8 cellular contexts compared by ENCODE assay signal in genomic region chr12:51391047-51391837, GRCh38. TPM values are rescaled to one million over a fixed set of nuclear protein-coding genes. Genes with fewer than 3 reads are reported as not detected.
DNase-seq lines count a peak whose midpoint lies in the region; ATAC-seq, FAIRE-seq and TF ChIP-seq lines count a peak whose summit lies in the region.

Gene GALNT6 (minus strand): TSS chr12:51391406. CDS start chr12:51379781, 11,625 bp downstream.

- no peaks in the 10 kb centered on the region for H3K9me3 ChIP-seq in muscle layer of duodenum (ENCODE audit: control insufficient read depth in 1 of 2, low read length in 2 of 2)

- peak within 1 kb of the TSS; percentile 90 for H3K27ac Mint-ChIP-seq in stimulated activated memory B cell treated with anti-CD40 and anti-IgM and Interleukin-4, amounts not matched to agents 10 μg/mL and 1 μg/mL and 100 μg/mL, for 72 hours

- H3K9me3 Mint-ChIP-seq in stimulated activated memory B cell treated with anti-CD40 and anti-IgM and Interleukin-4, amounts not matched to agents 10 μg/mL and 1 μg/mL and 100 μg/mL, for 72 hours, result no peaks in the 10 kb centered on the region

- H3K4me1 Mint-ChIP-seq in stimulated activated memory B cell treated with anti-CD40 and anti-IgM and Interleukin-4, amounts not matched to agents 10 μg/mL and 1 μg/mL and 100 μg/mL, for 72 hours, result peaks cover 74% of the 10 kb centered on the region

- ATAC-seq in HG02759 (IDR thresholded peaks at IDR 0.05; ENCODE audit: unreplicated experiment), result peak; percentile 57
- peak; percentile 81 for ATAC-seq in stimulated activated memory B cell treated with anti-CD40 and anti-IgM and Interleukin-4, amounts not matched to agents 10 μg/mL and 1 μg/mL and 100 μg/mL, for 72 hours

- peaks cover 0 to 13% of the 10 kb centered on the region in 2 donors for H3K4me1 ChIP-seq in muscle layer of duodenum (ENCODE audit: control insufficient read depth in 1 of 2, insufficient read depth in 2 of 2, low read length in 2 of 2)

- H3K27me3 Mint-ChIP-seq in stimulated activated memory B cell treated with anti-CD40 and anti-IgM and Interleukin-4, amounts not matched to agents 10 μg/mL and 1 μg/mL and 100 μg/mL, for 72 hours, result no peaks in the 10 kb centered on the region

- H3K4me3 Mint-ChIP-seq in stimulated activated memory B cell treated with anti-CD40 and anti-IgM and Interleukin-4, amounts not matched to agents 10 μg/mL and 1 μg/mL and 100 μg/mL, for 72 hours, result peak within 1 kb of the TSS; percentile 94

- TF ChIP-seq CTCF in GM12875 (IDR thresholded peaks at IDR 0.05; ENCODE audit: borderline replicate concordance, insufficient read depth, low read depth, low read length), result no peak
- TF ChIP-seq CTCF in D721Med (IDR thresholded peaks at IDR 0.05; ENCODE audit: insufficient read depth, missing control alignments), result no peak

- CTCF ChIA-PET in activated CD8-positive, alpha-beta memory T cell treated with anti-CD3 and anti-CD28 coated beads for 36 hours (lab: Charles Lee), result interaction anchor here (0.6 to 1.5 kb wide), 5 partner anchors 22 to 1713 kb away, joined by 3 to 5 read pairs (median 4); no protein-coding TSS in a partner anchor

- no peaks in the 10 kb centered on the region for H3K36me3 Mint-ChIP-seq in stimulated activated memory B cell treated with anti-CD40 and anti-IgM and Interleukin-4, amounts not matched to agents 10 μg/mL and 1 μg/mL and 100 μg/mL, for 72 hours

- no peaks in the 10 kb centered on the region for H3K36me3 ChIP-seq in muscle layer of duodenum (ENCODE audit: control insufficient read depth in 1 of 2, insufficient read depth in 2 of 2, low read length in 2 of 2)

- peak within 1 kb of the TSS; percentile 32 for H3K27ac ChIP-seq in muscle layer of duodenum (ENCODE audit: low read length)

- DNase-seq in NCI-H526 (lab: John Stamatoyannopoulos, UW) (peak; percentile 59 to 87), D721Med (ENCODE audit: insufficient read length, low spot score) (no peak)

- FAIRE-seq in D721Med (lab: Jason Lieb, UNC), result no peak

- POLR2A ChIA-PET in activated CD8-positive, alpha-beta memory T cell treated with anti-CD3 and anti-CD28 coated beads for 36 hours (lab: Charles Lee), result interaction anchor here (0.5 to 2.2 kb wide), 2 partner anchors 22 to 173 kb away, joined by 3 to 17 read pairs; partner anchors contain the start of gene POU6F1

- in situ Hi-C loops in endometrial microvascular endothelial cells (cut with HindIII; ENCODE audit: inconsistent ontology term, low pct_unique_long_range_greater_than_20kb, low sequenced_read_pairs), result no loop called here

- no peaks in the 10 kb centered on the region for H3K27me3 ChIP-seq in muscle layer of duodenum (ENCODE audit: low read depth, low read length)

- peak within 1 kb of the TSS; percentile 78 for H3K4me3 ChIP-seq in GM12875 (ENCODE audit: low read depth, low read length)
- peak within 1 kb of the TSS; percentile 50 to 65 for H3K4me3 ChIP-seq in muscle layer of duodenum (ENCODE audit: low read depth in 1 of 2, low read length in 2 of 2)

RNA-seq across cellular contexts. Expression of gene GALNT6, which starts in this region (rescaled TPM):
- total RNA-seq in activated CD8-positive, alpha-beta memory T cell treated with anti-CD3 and anti-CD28 coated beads for 36 hours, result 10 to 100 TPM; 21.5 to 23.1 TPM
- 242 TPM for total RNA-seq in endometrial microvascular endothelial cells (ENCODE audit: inconsistent ontology term)

Comparison
In these comparisons a context has a peak if more than half of its experiments do, and no peak if none do; other contexts are left out.
1. RNA of gene GALNT6 (total RNA-seq): 242 TPM in endometrial microvascular endothelial cells (single experiment); 21.5 to 23.1 TPM in activated CD8-positive, alpha-beta memory T cell treated with anti-CD3 and anti-CD28 coated beads for 36 hours; every median in the first group is over 10 times any median in the second.